Comparison of ENCODE assay signal across 28 cellular contexts in the genomic region with DNA sequence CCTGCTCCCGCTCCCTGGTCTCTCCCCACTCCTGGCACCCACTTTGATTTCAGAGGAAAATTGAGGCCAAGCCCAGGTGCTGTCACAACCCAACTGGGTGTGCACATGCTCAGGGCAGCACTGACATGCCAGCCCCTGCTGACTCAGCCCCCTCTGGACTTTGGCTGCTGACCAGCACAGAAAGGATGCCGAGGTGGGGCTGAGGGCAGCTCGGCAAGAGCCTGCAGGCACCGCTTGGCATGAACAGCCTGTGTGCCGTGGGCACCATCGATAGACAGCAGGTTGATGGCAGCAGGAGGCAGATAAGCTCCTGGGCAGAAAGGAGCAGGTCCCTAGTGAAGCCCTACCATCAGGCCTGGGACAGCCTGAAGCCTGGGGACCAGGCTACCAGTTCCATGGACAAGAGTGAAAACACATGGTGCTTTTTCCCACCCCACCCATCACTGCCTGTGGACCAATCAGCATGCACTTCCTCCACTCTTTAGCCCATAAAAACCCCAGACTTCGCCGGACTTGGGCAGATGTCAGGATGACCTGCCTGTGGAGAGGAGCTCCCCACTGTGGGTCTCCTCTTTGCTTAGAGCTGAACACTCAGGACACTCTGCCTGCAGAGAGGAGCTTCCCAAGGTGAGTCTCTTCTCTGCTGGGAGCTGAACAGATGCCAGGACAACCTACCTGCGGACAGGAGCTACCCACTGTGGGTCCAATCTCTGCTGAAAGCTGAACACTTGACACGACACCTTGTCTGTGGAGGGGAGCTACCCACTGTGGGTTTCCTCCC.
"Had no signal": no experiment of that assay in that cellular context is flagged by ENCODE, and none has a peak within 500 bp of the region (broad histone marks: within the 10 kb centered on the region; RNA-seq: fewer than 3 reads in every experiment).

No MANE protein-coding gene starts in this region.

- FAIRE-seq: endometrium, endothelial cell of umbilical vein had no signal

- H3K4me1 ChIP-seq: body of pancreas, colonic mucosa, esophagus squamous epithelium, gastroesophageal sphincter had no signal

- H3K4me3 ChIP-seq: body of pancreas, colonic mucosa, esophagus squamous epithelium, gastroesophageal sphincter had no signal

- H3K36me3 ChIP-seq: colonic mucosa, esophagus squamous epithelium, gastroesophageal sphincter, WERI-Rb-1 had no signal

- H3K27ac ChIP-seq: body of pancreas, colonic mucosa, epithelial cell of prostate, esophagus squamous epithelium, gastroesophageal sphincter, WERI-Rb-1 had no signal

- H3K9me3 ChIP-seq: body of pancreas, colonic mucosa had no signal

- DNase-seq: activated B cell treated with CpG ODN at 0.5 μM for 24 hours; activated CD4-positive, alpha-beta T cell treated with anti-CD3 and anti-CD28 coated beads for 48 hours; activated CD4-positive, alpha-beta T cell treated with anti-CD3 and anti-CD28 coated beads, Interleukin-2, amount 50 U/mL, for 1 hour; activated CD4-positive, alpha-beta T cell treated with anti-CD3 and anti-CD28 coated beads, Interleukin-2, amount 50 U/mL, for 48 hours; activated CD8-positive, alpha-beta memory T cell treated with anti-CD3 and anti-CD28 coated beads for 24 hours; activated CD8-positive, alpha-beta T cell treated with anti-CD3 and anti-CD28 coated beads for 36 hours; activated effector memory CD4-positive, alpha-beta T cell treated with Interleukin-2 at 50 U/mL for 16 hours; activated naive CD4-positive, alpha-beta T cell; activated naive CD4-positive, alpha-beta T cell treated with anti-CD3 and anti-CD28 coated beads, Interleukin-2, amount 10 ng/mL, durations not matched to agents 7 days and 5 days; activated T-cell treated with anti-CD3 and anti-CD28 coated beads, Interleukin-2, amount 50 U/mL, for 4 hours; amniotic stem cell; anterior cingulate cortex; body of pancreas; caudate nucleus; colonic mucosa; effector CD8-positive, alpha-beta T cell; esophagus squamous epithelium; foreskin melanocyte; T-helper 1 cell; T-helper 17 cell; T1000; WERI-Rb-1 had no signal

- ATAC-seq: activated CD4-positive, CD25-positive, alpha-beta regulatory T cell treated with anti-CD3 and anti-CD28 coated beads, Interleukin-2, amount 50 U/mL, for 24 hours; activated CD8-positive, alpha-beta T cell treated with anti-CD3 and anti-CD28 coated beads for 36 hours; activated T-cell treated with anti-CD3 and anti-CD28 coated beads, Interleukin-2, amount 50 U/mL, for 4 hours; activated T-helper 17 cell treated with anti-CD3 and anti-CD28 coated beads, Interleukin-2, amount 50 U/mL, for 72 hours; body of pancreas; gastroesophageal sphincter; T-helper 17 cell had no signal

- H3K27me3 ChIP-seq: body of pancreas, colonic mucosa, esophagus squamous epithelium, gastroesophageal sphincter had no signal
